8 cellular contexts compared by ENCODE assay signal in genomic region chr1:79353224-79353623, GRCh38.
DNase-seq lines count a peak whose midpoint lies in the region; ATAC-seq and TF ChIP-seq lines count a peak whose summit lies in the region.

No MANE protein-coding gene starts in this region.

- peak; percentile 40 for DNase-seq in ACHN
- peak; percentile 55 for DNase-seq in LNCaP clone FGC (ENCODE audit: low read depth)
- peak; percentile 77 to 84 for DNase-seq in cardiac fibroblast (ENCODE audit: low read depth in 2 of 2)
- peak; percentile 58 for DNase-seq in myocyte (ENCODE audit: low read depth)
- no peak for DNase-seq in NK-92 treated with Interleukin-12 subunit alpha and Interleukin-12 subunit beta, amount 100 ng/mL, for 24 hours (lab: John Stamatoyannopoulos, UW)
- no peak for DNase-seq in germinal center (ENCODE audit: low spot score)

- no peak for ATAC-seq in GM21381 (IDR thresholded peaks at IDR 0.05; ENCODE audit: unreplicated experiment)

- TF ChIP-seq CTCF in GM12873 (IDR thresholded peaks at IDR 0.05; ENCODE audit: insufficient read depth, low read depth, low read length, missing control alignments) = peak; percentile 63
- peak; percentile 68 for TF ChIP-seq CTCF in LNCaP clone FGC (IDR thresholded peaks at IDR 0.05; ENCODE audit: control insufficient read depth, extremely low read depth, insufficient read depth)
- peak; percentile 57 for TF ChIP-seq CTCF in cardiac fibroblast (IDR thresholded peaks at IDR 0.05; ENCODE audit: low read depth, low read length)

- in situ Hi-C loops in ACHN (cut with HindIII; ENCODE audit: low pct_ligation_motif_present, low pct_unique_long_range_greater_than_20kb, low sequenced_read_pairs) = no loop called here

- H3K4me3 ChIP-seq in LNCaP clone FGC (ENCODE audit: low read depth, low read length) = no peak overlapping the region
- no peak overlapping the region for H3K4me3 ChIP-seq in cardiac fibroblast (replicated peaks in 1 of 2; ENCODE audit: low read depth in 2 of 2, low read length in 2 of 2)

Comparison
In these comparisons a context has a peak if more than half of its experiments do, and no peak if none do; other contexts are left out.
1. DNase-seq: peak in ACHN (single experiment), LNCaP clone FGC (single experiment), cardiac fibroblast (2 of 2) and myocyte (single experiment); none in NK-92 treated with Interleukin-12 subunit alpha and Interleukin-12 subunit beta, amount 100 ng/mL, for 24 hours (single experiment) and germinal center (single experiment).
2. Peak in every context shown above with its lines, with median percentiles within 50 percentile points of each other: CTCF ChIP-seq.